In the genomic region with DNA sequence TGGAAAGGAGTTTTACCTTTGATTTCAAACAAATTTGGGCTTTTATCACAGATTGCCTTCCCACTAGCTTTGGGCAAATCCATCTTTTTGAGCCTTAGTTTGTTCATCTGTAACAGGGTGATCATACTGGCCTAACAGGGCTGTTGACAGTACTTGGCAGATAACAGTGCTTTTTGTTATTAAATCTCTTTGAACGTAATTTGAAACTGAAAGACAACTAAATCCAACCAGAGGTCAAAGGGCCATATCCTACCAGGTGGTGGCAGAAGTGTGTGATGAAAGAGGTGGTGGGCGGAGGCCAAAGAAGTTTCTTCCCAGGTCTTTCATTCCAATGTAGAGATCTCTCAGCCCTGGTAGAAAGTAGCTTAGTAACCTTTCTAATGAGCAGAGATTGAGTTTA, we compare ENCODE assay signal across 2 cellular contexts.
TF ChIP-seq lines count a peak whose summit lies in the region.

No MANE protein-coding gene starts in this region.

TF ChIP-seq in GM23338, 12 proteins besides CTCF, POLR2A, EP300 and RAD21 (continued from another document):
- TF ChIP-seq, protein P1, sequence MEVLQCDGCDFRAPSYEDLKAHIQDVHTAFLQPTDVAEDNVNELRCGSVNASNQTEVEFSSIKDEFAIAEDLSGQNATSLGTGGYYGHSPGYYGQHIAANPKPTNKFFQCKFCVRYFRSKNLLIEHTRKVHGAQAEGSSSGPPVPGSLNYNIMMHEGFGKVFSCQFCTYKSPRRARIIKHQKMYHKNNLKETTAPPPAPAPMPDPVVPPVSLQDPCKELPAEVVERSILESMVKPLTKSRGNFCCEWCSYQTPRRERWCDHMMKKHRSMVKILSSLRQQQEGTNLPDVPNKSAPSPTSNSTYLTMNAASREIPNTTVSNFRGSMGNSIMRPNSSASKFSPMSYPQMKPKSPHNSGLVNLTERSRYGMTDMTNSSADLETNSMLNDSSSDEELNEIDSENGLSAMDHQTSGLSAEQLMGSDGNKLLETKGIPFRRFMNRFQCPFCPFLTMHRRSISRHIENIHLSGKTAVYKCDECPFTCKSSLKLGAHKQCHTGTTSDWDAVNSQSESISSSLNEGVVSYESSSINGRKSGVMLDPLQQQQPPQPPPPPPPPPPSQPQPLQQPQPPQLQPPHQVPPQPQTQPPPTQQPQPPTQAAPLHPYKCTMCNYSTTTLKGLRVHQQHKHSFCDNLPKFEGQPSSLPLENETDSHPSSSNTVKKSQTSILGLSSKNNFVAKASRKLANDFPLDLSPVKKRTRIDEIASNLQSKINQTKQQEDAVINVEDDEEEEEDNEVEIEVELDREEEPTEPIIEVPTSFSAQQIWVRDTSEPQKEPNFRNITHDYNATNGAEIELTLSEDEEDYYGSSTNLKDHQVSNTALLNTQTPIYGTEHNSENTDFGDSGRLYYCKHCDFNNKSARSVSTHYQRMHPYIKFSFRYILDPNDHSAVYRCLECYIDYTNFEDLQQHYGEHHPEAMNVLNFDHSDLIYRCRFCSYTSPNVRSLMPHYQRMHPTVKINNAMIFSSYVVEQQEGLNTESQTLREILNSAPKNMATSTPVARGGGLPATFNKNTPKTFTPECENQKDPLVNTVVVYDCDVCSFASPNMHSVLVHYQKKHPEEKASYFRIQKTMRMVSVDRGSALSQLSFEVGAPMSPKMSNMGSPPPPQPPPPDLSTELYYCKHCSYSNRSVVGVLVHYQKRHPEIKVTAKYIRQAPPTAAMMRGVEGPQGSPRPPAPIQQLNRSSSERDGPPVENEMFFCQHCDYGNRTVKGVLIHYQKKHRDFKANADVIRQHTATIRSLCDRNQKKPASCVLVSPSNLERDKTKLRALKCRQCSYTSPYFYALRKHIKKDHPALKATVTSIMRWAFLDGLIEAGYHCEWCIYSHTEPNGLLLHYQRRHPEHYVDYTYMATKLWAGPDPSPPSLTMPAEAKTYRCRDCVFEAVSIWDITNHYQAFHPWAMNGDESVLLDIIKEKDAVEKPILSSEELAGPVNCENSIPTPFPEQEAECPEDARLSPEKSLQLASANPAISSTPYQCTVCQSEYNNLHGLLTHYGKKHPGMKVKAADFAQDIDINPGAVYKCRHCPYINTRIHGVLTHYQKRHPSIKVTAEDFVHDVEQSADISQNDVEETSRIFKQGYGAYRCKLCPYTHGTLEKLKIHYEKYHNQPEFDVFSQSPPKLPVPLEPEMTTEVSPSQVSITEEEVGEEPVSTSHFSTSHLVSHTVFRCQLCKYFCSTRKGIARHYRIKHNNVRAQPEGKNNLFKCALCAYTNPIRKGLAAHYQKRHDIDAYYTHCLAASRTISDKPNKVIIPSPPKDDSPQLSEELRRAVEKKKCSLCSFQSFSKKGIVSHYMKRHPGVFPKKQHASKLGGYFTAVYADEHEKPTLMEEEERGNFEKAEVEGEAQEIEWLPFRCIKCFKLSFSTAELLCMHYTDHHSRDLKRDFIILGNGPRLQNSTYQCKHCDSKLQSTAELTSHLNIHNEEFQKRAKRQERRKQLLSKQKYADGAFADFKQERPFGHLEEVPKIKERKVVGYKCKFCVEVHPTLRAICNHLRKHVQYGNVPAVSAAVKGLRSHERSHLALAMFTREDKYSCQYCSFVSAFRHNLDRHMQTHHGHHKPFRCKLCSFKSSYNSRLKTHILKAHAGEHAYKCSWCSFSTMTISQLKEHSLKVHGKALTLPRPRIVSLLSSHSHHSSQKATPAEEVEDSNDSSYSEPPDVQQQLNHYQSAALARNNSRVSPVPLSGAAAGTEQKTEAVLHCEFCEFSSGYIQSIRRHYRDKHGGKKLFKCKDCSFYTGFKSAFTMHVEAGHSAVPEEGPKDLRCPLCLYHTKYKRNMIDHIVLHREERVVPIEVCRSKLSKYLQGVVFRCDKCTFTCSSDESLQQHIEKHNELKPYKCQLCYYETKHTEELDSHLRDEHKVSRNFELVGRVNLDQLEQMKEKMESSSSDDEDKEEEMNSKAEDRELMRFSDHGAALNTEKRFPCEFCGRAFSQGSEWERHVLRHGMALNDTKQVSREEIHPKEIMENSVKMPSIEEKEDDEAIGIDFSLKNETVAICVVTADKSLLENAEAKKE (CRISPR knock-in tag; IDR thresholded peaks at IDR 0.05) = no peak
- no peak for TF ChIP-seq EZH2phosphoT487 (IDR thresholded peaks at IDR 0.05; ENCODE audit: unreplicated experiment)
- TF ChIP-seq NANOG (IDR thresholded peaks at IDR 0.05; ENCODE audit: borderline replicate concordance) = no peak
- TF ChIP-seq, protein P2, sequence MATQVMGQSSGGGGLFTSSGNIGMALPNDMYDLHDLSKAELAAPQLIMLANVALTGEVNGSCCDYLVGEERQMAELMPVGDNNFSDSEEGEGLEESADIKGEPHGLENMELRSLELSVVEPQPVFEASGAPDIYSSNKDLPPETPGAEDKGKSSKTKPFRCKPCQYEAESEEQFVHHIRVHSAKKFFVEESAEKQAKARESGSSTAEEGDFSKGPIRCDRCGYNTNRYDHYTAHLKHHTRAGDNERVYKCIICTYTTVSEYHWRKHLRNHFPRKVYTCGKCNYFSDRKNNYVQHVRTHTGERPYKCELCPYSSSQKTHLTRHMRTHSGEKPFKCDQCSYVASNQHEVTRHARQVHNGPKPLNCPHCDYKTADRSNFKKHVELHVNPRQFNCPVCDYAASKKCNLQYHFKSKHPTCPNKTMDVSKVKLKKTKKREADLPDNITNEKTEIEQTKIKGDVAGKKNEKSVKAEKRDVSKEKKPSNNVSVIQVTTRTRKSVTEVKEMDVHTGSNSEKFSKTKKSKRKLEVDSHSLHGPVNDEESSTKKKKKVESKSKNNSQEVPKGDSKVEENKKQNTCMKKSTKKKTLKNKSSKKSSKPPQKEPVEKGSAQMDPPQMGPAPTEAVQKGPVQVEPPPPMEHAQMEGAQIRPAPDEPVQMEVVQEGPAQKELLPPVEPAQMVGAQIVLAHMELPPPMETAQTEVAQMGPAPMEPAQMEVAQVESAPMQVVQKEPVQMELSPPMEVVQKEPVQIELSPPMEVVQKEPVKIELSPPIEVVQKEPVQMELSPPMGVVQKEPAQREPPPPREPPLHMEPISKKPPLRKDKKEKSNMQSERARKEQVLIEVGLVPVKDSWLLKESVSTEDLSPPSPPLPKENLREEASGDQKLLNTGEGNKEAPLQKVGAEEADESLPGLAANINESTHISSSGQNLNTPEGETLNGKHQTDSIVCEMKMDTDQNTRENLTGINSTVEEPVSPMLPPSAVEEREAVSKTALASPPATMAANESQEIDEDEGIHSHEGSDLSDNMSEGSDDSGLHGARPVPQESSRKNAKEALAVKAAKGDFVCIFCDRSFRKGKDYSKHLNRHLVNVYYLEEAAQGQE (IDR thresholded peaks at IDR 0.05; ENCODE audit: unreplicated experiment) = no peak
- TF ChIP-seq STAT1 (IDR thresholded peaks at IDR 0.05; ENCODE audit: unreplicated experiment) = no peak
- TF ChIP-seq CREB1 (CRISPR knock-in tag; IDR thresholded peaks at IDR 0.05; ENCODE audit: low read depth) = no peak

TF ChIP-seq in GM12878, 131 proteins besides CTCF, POLR2A, EP300 and RAD21 (continued from another document):
- TF ChIP-seq, protein P3, sequence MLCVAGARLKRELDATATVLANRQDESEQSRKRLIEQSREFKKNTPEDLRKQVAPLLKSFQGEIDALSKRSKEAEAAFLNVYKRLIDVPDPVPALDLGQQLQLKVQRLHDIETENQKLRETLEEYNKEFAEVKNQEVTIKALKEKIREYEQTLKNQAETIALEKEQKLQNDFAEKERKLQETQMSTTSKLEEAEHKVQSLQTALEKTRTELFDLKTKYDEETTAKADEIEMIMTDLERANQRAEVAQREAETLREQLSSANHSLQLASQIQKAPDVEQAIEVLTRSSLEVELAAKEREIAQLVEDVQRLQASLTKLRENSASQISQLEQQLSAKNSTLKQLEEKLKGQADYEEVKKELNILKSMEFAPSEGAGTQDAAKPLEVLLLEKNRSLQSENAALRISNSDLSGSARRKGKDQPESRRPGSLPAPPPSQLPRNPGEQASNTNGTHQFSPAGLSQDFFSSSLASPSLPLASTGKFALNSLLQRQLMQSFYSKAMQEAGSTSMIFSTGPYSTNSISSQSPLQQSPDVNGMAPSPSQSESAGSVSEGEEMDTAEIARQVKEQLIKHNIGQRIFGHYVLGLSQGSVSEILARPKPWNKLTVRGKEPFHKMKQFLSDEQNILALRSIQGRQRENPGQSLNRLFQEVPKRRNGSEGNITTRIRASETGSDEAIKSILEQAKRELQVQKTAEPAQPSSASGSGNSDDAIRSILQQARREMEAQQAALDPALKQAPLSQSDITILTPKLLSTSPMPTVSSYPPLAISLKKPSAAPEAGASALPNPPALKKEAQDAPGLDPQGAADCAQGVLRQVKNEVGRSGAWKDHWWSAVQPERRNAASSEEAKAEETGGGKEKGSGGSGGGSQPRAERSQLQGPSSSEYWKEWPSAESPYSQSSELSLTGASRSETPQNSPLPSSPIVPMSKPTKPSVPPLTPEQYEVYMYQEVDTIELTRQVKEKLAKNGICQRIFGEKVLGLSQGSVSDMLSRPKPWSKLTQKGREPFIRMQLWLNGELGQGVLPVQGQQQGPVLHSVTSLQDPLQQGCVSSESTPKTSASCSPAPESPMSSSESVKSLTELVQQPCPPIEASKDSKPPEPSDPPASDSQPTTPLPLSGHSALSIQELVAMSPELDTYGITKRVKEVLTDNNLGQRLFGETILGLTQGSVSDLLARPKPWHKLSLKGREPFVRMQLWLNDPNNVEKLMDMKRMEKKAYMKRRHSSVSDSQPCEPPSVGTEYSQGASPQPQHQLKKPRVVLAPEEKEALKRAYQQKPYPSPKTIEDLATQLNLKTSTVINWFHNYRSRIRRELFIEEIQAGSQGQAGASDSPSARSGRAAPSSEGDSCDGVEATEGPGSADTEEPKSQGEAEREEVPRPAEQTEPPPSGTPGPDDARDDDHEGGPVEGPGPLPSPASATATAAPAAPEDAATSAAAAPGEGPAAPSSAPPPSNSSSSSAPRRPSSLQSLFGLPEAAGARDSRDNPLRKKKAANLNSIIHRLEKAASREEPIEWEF (IDR thresholded peaks at IDR 0.05; ENCODE audit: insufficient replicate concordance, low read depth, low read length) = no peak
